In genomic region chr15:64447536-64448315, GRCh38 we compare ENCODE assay signal across 15 cellular contexts. TPM values are rescaled to one million over a fixed set of nuclear protein-coding genes. Genes with fewer than 3 reads are reported as not detected.
DNase-seq lines count a peak whose midpoint lies in the region; ATAC-seq and TF ChIP-seq lines count a peak whose summit lies in the region.
"Had no signal": no experiment of that assay in that cellular context is flagged by ENCODE, and none has a peak within 500 bp of the region (broad histone marks: within the 10 kb centered on the region; RNA-seq: fewer than 3 reads in every experiment).

No MANE protein-coding gene starts in this region.

- peak overlapping the region; percentile 50 for H3K4me3 Mint-ChIP-seq in activated naive CD8-positive, alpha-beta T cell treated with anti-CD3 and anti-CD28 coated beads, Interleukin-2, amount 10 ng/mL, durations not matched to agents 7 days and 5 days
- no peak overlapping the region for H3K4me3 Mint-ChIP-seq in glutamatergic neuron (ENCODE audit: unreplicated experiment)

- peaks cover 44% of the 10 kb centered on the region for H3K4me1 Mint-ChIP-seq in activated naive CD8-positive, alpha-beta T cell treated with anti-CD3 and anti-CD28 coated beads, Interleukin-2, amount 10 ng/mL, durations not matched to agents 7 days and 5 days
- H3K4me1 Mint-ChIP-seq in glutamatergic neuron (ENCODE audit: low read depth, unreplicated experiment): peaks cover 2% of the 10 kb centered on the region

- peak; percentile 48 for DNase-seq in GM10248 (ENCODE audit: extremely low spot score)
- DNase-seq in NOMO-1 (lab: John Stamatoyannopoulos, UW; ENCODE audit: unreplicated experiment in 2 of 2): peak; percentile 69 to 84
- no peak for DNase-seq in activated naive CD8-positive, alpha-beta T cell treated with anti-CD3 and anti-CD28 coated beads, Interleukin-2, amount 10 ng/mL, durations not matched to agents 7 days and 5 days
- no peak for DNase-seq in glutamatergic neuron
- DNase-seq in putamen (ENCODE audit: low spot score): no peak
- DNase-seq in SW480 (ENCODE audit: low spot score): no peak
- DNase-seq: activated CD4-positive, alpha-beta T cell treated with anti-CD3 and anti-CD28 coated beads for 4 hours; cortex of kidney; midbrain; NCI-H1417 treated with DMSO at 0.1 percent for 48 hours; NCI-H524; stomach had no signal

- H3K27me3 ChIP-seq in BLaER1: no peaks in the 10 kb centered on the region
- H3K27me3 ChIP-seq: stomach had no signal

- no peak overlapping the region for H3K27ac ChIP-seq in BLaER1
- H3K27ac ChIP-seq: C4-2B, stomach had no signal

- H3K4me1 ChIP-seq in BLaER1: peaks cover 5% of the 10 kb centered on the region; the same call in 1 of the 2 replicates

- no peak for TF ChIP-seq CTCF in GM10248 (IDR thresholded peaks at IDR 0.05; ENCODE audit: control extremely low read depth, extremely low read depth, low read depth, missing control alignments)
- TF ChIP-seq CTCF in glutamatergic neuron (IDR thresholded peaks at IDR 0.05; ENCODE audit: partially characterized antibody, unreplicated experiment): no peak

- ATAC-seq in activated naive CD8-positive, alpha-beta T cell treated with anti-CD3 and anti-CD28 coated beads, Interleukin-2, amount 10 ng/mL, durations not matched to agents 7 days and 5 days (ENCODE audit: low read depth): no peak
- ATAC-seq in HG03108 (IDR thresholded peaks at IDR 0.05; ENCODE audit: unreplicated experiment): no peak

- H3K4me3 ChIP-seq in BLaER1: no peak overlapping the region
- H3K4me3 ChIP-seq: stomach had no signal

- H3K9me3 Mint-ChIP-seq in activated naive CD8-positive, alpha-beta T cell treated with anti-CD3 and anti-CD28 coated beads, Interleukin-2, amount 10 ng/mL, durations not matched to agents 7 days and 5 days: no peaks in the 10 kb centered on the region
- no peaks in the 10 kb centered on the region for H3K9me3 Mint-ChIP-seq in glutamatergic neuron (ENCODE audit: unreplicated experiment)

- H3K36me3 Mint-ChIP-seq in activated naive CD8-positive, alpha-beta T cell treated with anti-CD3 and anti-CD28 coated beads, Interleukin-2, amount 10 ng/mL, durations not matched to agents 7 days and 5 days: peaks cover 12% of the 10 kb centered on the region
- H3K36me3 Mint-ChIP-seq in glutamatergic neuron (ENCODE audit: unreplicated experiment): no peaks in the 10 kb centered on the region

- H3K36me3 ChIP-seq in BLaER1: peaks cover 52% of the 10 kb centered on the region

- no peak overlapping the region for H3K9ac ChIP-seq in BLaER1

- POLR2A ChIA-PET in GM10248 (lab: Yijun Ruan, JAX): no interaction called here
- POLR2A ChIA-PET in activated naive CD8-positive, alpha-beta T cell treated with anti-CD3 and anti-CD28 coated beads, Interleukin-2, amount 10 ng/mL, durations not matched to agents 7 days and 5 days (lab: Charles Lee): interaction anchor here (1.5 to 2.9 kb wide), 2 partner anchors 12 to 149 kb away, joined by 6 to 13 read pairs; partner anchors contain the start of gene ZNF609

- no peaks in the 10 kb centered on the region for H3K9me3 ChIP-seq in BLaER1
- H3K9me3 ChIP-seq: stomach had no signal

- H3K4me2 ChIP-seq in BLaER1: peak overlapping the region; percentile 8; the same call in 1 of the 2 replicates

- CTCF ChIA-PET in GM10248 (lab: Yijun Ruan, JAX): interaction anchor here (1.1 to 1.2 kb wide), 4 partner anchors 17 to 280 kb away, joined by 3 to 4 read pairs (median 3); no protein-coding TSS in a partner anchor

- H4K20me1 ChIP-seq in BLaER1: no peaks in the 10 kb centered on the region

- H3K27me3 Mint-ChIP-seq in activated naive CD8-positive, alpha-beta T cell treated with anti-CD3 and anti-CD28 coated beads, Interleukin-2, amount 10 ng/mL, durations not matched to agents 7 days and 5 days: no peaks in the 10 kb centered on the region
- H3K27me3 Mint-ChIP-seq in glutamatergic neuron (ENCODE audit: unreplicated experiment): no peaks in the 10 kb centered on the region

- H3K27ac Mint-ChIP-seq in activated naive CD8-positive, alpha-beta T cell treated with anti-CD3 and anti-CD28 coated beads, Interleukin-2, amount 10 ng/mL, durations not matched to agents 7 days and 5 days: peak overlapping the region; percentile 81
- H3K27ac Mint-ChIP-seq in glutamatergic neuron (ENCODE audit: unreplicated experiment): no peak overlapping the region

RNA-seq across cellular contexts. Expression of gene ZNF609, which starts 12.7 kb away (rescaled TPM):
- total RNA-seq in activated naive CD8-positive, alpha-beta T cell treated with anti-CD3 and anti-CD28 coated beads, Interleukin-2, amount 10 ng/mL, durations not matched to agents 7 days and 5 days: 10 to 100 TPM; 52.2 to 57.2 TPM
- 80.5 TPM for total RNA-seq in glutamatergic neuron (ENCODE audit: unreplicated experiment)

Comparison
In these comparisons a context has a peak if more than half of its experiments do, and no peak if none do; other contexts are left out.
1. DNase-seq: peak in GM10248 (single experiment) and NOMO-1 (2 of 2); none in activated naive CD8-positive, alpha-beta T cell treated with anti-CD3 and anti-CD28 coated beads, Interleukin-2, amount 10 ng/mL, durations not matched to agents 7 days and 5 days (single experiment), glutamatergic neuron (single experiment), putamen (single experiment) and SW480 (single experiment).